In the genomic region with DNA sequence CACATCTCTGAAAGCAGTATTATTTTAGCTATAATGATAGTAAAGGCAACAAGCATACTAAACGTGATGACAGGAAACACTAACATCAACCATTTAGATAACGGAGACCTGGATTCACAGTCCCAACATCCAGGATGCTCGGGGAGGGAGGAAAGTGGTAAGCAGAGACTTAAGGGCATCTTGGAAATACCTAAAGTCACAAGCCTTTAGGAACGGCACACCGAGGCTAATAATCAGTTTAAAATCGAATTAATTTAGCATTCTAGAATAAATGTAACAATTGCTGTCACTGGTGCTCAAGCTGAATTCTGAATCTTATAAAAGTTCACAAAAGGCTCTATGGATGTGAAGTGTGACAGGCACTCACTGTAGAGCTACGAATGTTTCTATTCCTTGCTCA, we compare ENCODE assay signal across 8 cellular contexts. TPM values are rescaled to one million over a fixed set of nuclear protein-coding genes. Genes with fewer than 3 reads are reported as not detected.
DNase-seq lines count a peak whose midpoint lies in the region; ATAC-seq and TF ChIP-seq lines count a peak whose summit lies in the region.

No MANE protein-coding gene starts in this region.

- no peak for ATAC-seq in GM19351 (IDR thresholded peaks at IDR 0.05; ENCODE audit: unreplicated experiment)

- peaks cover 0 to 1% of the 10 kb centered on the region in 2 donors for H3K27me3 Mint-ChIP-seq in CD4-positive, alpha-beta memory T cell
- H3K27me3 Mint-ChIP-seq in dendritic cell treated with granulocyte-macrophage colony-stimulating factor and Interleukin-4, amounts not matched to agents 40 ng/mL and 50 ng/mL, for 4 days, result peaks cover 9% of the 10 kb centered on the region
- H3K27me3 Mint-ChIP-seq in nephron (ENCODE audit: low read depth), result peaks cover 11% of the 10 kb centered on the region

- no peaks in the 10 kb centered on the region for H3K27me3 ChIP-seq in CD4-positive, alpha-beta memory T cell (ENCODE audit: insufficient read depth, low read length)
- H3K27me3 ChIP-seq in MG63, result no peaks in the 10 kb centered on the region

- H3K4me3 ChIP-seq in CD4-positive, alpha-beta memory T cell (ENCODE audit: low read length in 2 of 2), result peak overlapping the region; percentile 71 to 82
- peak overlapping the region; percentile 83 for H3K4me3 ChIP-seq in MG63

- H3K4me3 Mint-ChIP-seq in CD4-positive, alpha-beta memory T cell, result peak overlapping the region in 7 of 8 donors; percentile 98 to 100 (median 98)
- peak overlapping the region; percentile 97 for H3K4me3 Mint-ChIP-seq in dendritic cell treated with granulocyte-macrophage colony-stimulating factor and Interleukin-4, amounts not matched to agents 40 ng/mL and 50 ng/mL, for 4 days
- H3K4me3 Mint-ChIP-seq in nephron, result peak overlapping the region; percentile 93 to 99 (median 96)

- H3K9me3 ChIP-seq in CD4-positive, alpha-beta memory T cell (ENCODE audit: control insufficient read depth in 1 of 2, low read length in 2 of 2), result no peaks in the 10 kb centered on the region
- H3K9me3 ChIP-seq in MG63, result no peaks in the 10 kb centered on the region

- peaks cover 0 to 3% (median 0%) of the 10 kb centered on the region in 8 donors for H3K9me3 Mint-ChIP-seq in CD4-positive, alpha-beta memory T cell
- no peaks in the 10 kb centered on the region for H3K9me3 Mint-ChIP-seq in dendritic cell treated with granulocyte-macrophage colony-stimulating factor and Interleukin-4, amounts not matched to agents 40 ng/mL and 50 ng/mL, for 4 days
- H3K9me3 Mint-ChIP-seq in nephron, result no peaks in the 10 kb centered on the region

- H3K4me1 ChIP-seq in CD4-positive, alpha-beta memory T cell (ENCODE audit: insufficient read depth, low read length), result peaks cover 65% of the 10 kb centered on the region

- intact Hi-C loops in CD4-positive, alpha-beta memory T cell (cut with micrococcal nuclease), result no loop called here
- intact Hi-C loops in dendritic cell treated with granulocyte-macrophage colony-stimulating factor and Interleukin-4, amounts not matched to agents 40 ng/mL and 50 ng/mL, for 4 days (cut with micrococcal nuclease), result loop anchor here (2.0 to 10.0 kb wide), 2 partner anchors 27 to 385 kb away; no protein-coding TSS in a partner anchor

- peak overlapping the region; percentile 98 to 100 (median 99) for H3K27ac Mint-ChIP-seq in CD4-positive, alpha-beta memory T cell
- peak overlapping the region; percentile 98 for H3K27ac Mint-ChIP-seq in dendritic cell treated with granulocyte-macrophage colony-stimulating factor and Interleukin-4, amounts not matched to agents 40 ng/mL and 50 ng/mL, for 4 days
- peak overlapping the region in 2 of 3 experiments; percentile 76 to 88 for H3K27ac Mint-ChIP-seq in nephron

- POLR2A ChIA-PET in CD4-positive, alpha-beta memory T cell (lab: Charles Lee; ENCODE audit: partially characterized antibody), result interaction anchor here (0.6 to 21.0 kb wide), 17 partner anchors 10 to 565 kb away, joined by 3 to 531 read pairs (median 4); partner anchors contain the start of gene IFT57

- no peak for TF ChIP-seq CTCF in nephron (IDR thresholded peaks at IDR 0.05; ENCODE audit: unreplicated experiment in 3 of 3)

- CTCF ChIA-PET in CD4-positive, alpha-beta memory T cell (lab: Charles Lee; ENCODE audit: partially characterized antibody), result interaction anchor here (0.8 to 1.7 kb wide), 8 partner anchors 14 to 133 kb away, joined by 3 to 5 read pairs (median 3); no protein-coding TSS in a partner anchor

- H3K36me3 ChIP-seq in CD4-positive, alpha-beta memory T cell (ENCODE audit: insufficient read depth, low read length), result peaks cover 6% of the 10 kb centered on the region
- H3K36me3 ChIP-seq in MG63, result peaks cover 10% of the 10 kb centered on the region

- H3K36me3 Mint-ChIP-seq in CD4-positive, alpha-beta memory T cell, result peaks cover 0 to 13% of the 10 kb centered on the region in 2 donors
- peaks cover 19% of the 10 kb centered on the region for H3K36me3 Mint-ChIP-seq in dendritic cell treated with granulocyte-macrophage colony-stimulating factor and Interleukin-4, amounts not matched to agents 40 ng/mL and 50 ng/mL, for 4 days (ENCODE audit: low read depth)
- H3K36me3 Mint-ChIP-seq in nephron (ENCODE audit: low read depth), result no peaks in the 10 kb centered on the region

- peaks cover 26 to 45% (median 33%) of the 10 kb centered on the region in 4 donors for H3K4me1 Mint-ChIP-seq in CD4-positive, alpha-beta memory T cell
- peaks cover 14% of the 10 kb centered on the region for H3K4me1 Mint-ChIP-seq in dendritic cell treated with granulocyte-macrophage colony-stimulating factor and Interleukin-4, amounts not matched to agents 40 ng/mL and 50 ng/mL, for 4 days (ENCODE audit: low read depth)
- peaks cover 10% of the 10 kb centered on the region for H3K4me1 Mint-ChIP-seq in nephron

- no peak for DNase-seq in CD4-positive, alpha-beta memory T cell
- DNase-seq in MG63, result no peak
- DNase-seq in central memory CD4-positive, alpha-beta T cell, result no peak
- no peak for DNase-seq in NCI-H510A treated with DMSO at 0.1 percent for 48 hours (lab: John Stamatoyannopoulos, UW)
- DNase-seq in cerebellar nuclear complex (lab: John Stamatoyannopoulos, UW), result no peak

- peak overlapping the region; percentile 96 for H3K27ac ChIP-seq in CD4-positive, alpha-beta memory T cell (ENCODE audit: low read depth, low read length)

RNA-seq across cellular contexts. Expression of gene CD47, which starts 1.3 kb away (rescaled TPM):
- 100 to 1,000 TPM; 224 to 226 TPM for total RNA-seq in CD4-positive, alpha-beta memory T cell
- polyA plus RNA-seq in CD4-positive, alpha-beta memory T cell, result 100 to 1,000 TPM; 281 to 288 TPM
- total RNA-seq in MG63 (2014; rRNA removed; shearing (Covaris generic); ENCODE audit: low replicate concordance), result 69.0 and 158 TPM in 2 replicates
